ENCODE assay signal across 1 cellular context in the genomic region with DNA sequence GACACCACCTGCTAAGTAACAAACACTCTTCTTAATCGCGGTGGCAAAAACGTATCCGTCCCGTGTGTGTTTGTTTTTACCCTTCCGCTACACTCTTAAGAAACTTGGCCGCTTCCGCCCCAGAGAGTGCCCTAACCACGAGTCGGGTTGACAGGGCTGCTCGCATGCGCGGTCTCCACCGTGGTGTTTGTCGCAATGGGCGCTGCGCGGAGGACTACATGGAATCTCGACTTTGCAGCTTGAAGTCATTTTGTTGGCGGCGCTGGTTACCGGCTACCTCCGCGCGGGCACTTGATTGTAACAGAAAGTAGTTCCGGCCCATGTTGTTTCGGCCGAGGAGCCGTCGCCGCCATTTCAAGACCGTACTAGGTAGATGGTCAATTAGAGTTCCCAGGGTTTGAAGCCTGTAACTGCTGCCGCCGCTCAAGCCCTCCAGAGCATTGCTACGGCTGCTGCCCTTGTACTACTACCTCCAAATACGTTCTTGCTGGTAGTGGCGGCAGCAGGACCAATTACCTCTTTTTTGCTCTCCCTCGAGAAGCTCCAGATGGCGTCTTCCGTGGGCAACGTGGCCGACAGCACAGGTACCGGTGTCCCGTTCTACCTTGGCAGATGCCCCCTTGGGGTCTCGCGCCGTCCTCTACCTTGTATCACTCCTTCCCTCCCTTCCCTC.
TF ChIP-seq lines count a peak whose summit lies in the region.

TSS of gene OGT (plus strand) at position 352 of the 673 bp plus-strand sequence. CDS start at position 548, 196 bp downstream.

TF ChIP-seq in HepG2, 621 proteins besides CTCF, POLR2A, EP300 and RAD21 (continued from another document and continues in another):
- TF ChIP-seq ZNF800 (CRISPR knock-in tag; IDR thresholded peaks at IDR 0.05) (no peak; the same call in 1 of the 2 replicates), BRCA1 (CRISPR knock-in tag; IDR thresholded peaks at IDR 0.05) (0 out of 2 replicates have a peak, but pooled peaks have one; percentile 49), SP5 (CRISPR knock-in tag; IDR thresholded peaks at IDR 0.05; ENCODE audit: borderline replicate concordance, low read depth) (no peak), REL (CRISPR knock-in tag; conservative IDR thresholded peaks at IDR 0.05) (no peak), ZMAT3 (CRISPR knock-in tag; conservative IDR thresholded peaks at IDR 0.05) (0 out of 2 replicates have a peak, but pooled peaks have one; percentile 37), ZNF616 (CRISPR knock-in tag; IDR thresholded peaks at IDR 0.05; ENCODE audit: low read depth) (no peak), ZNF609 (CRISPR knock-in tag; IDR thresholded peaks at IDR 0.05; ENCODE audit: borderline replicate concordance) (0 out of 2 replicates have a peak, but pooled peaks have one; percentile 39), ZFAT (CRISPR knock-in tag; conservative IDR thresholded peaks at IDR 0.05) (no peak), TBL1XR1 (IDR thresholded peaks at IDR 0.05; ENCODE audit: borderline replicate concordance, low read length, partially characterized antibody) (no peak), ZNF296 (CRISPR knock-in tag; conservative IDR thresholded peaks at IDR 0.05) (no peak), AHR (CRISPR knock-in tag; IDR thresholded peaks at IDR 0.05) (no peak), NCOA2 (CRISPR knock-in tag; IDR thresholded peaks at IDR 0.05) (peak; percentile 54; the same call in 1 of the 2 replicates), KAT7 (CRISPR knock-in tag; IDR thresholded peaks at IDR 0.05; ENCODE audit: borderline replicate concordance) (no peak), ZNF772 (CRISPR knock-in tag; IDR thresholded peaks at IDR 0.05) (peak; percentile 74), KDM2A (CRISPR knock-in tag; IDR thresholded peaks at IDR 0.05; ENCODE audit: borderline replicate concordance, low read depth) (peak; percentile 70; the same call in 1 of the 2 replicates), ZNF205 (CRISPR knock-in tag; IDR thresholded peaks at IDR 0.05) (no peak), ZNF768 (CRISPR knock-in tag; IDR thresholded peaks at IDR 0.05) (no peak), BCL3 (CRISPR knock-in tag; IDR thresholded peaks at IDR 0.05) (no peak), FOXA3 (CRISPR knock-in tag; IDR thresholded peaks at IDR 0.05) (peak; percentile 55), ZC3H4 (CRISPR knock-in tag; IDR thresholded peaks at IDR 0.05; ENCODE audit: borderline replicate concordance) (no peak), ZNF225 (CRISPR knock-in tag; IDR thresholded peaks at IDR 0.05) (no peak; the same call in 1 of the 2 replicates), ZNF180 (CRISPR knock-in tag; IDR thresholded peaks at IDR 0.05; ENCODE audit: borderline replicate concordance, low read depth) (no peak), SIN3B (IDR thresholded peaks at IDR 0.05; ENCODE audit: low read length) (no peak), GATAD2A (CRISPR knock-in tag; IDR thresholded peaks at IDR 0.05) (peak; percentile 56), GATA4 (IDR thresholded peaks at IDR 0.05; ENCODE audit: borderline replicate concordance, low read depth) (no peak), PHF8 (CRISPR knock-in tag; IDR thresholded peaks at IDR 0.05) (peak; percentile 66; the same call in 1 of the 2 replicates), SMAD9 (CRISPR knock-in tag; IDR thresholded peaks at IDR 0.05) (no peak), HIC2 (CRISPR knock-in tag; IDR thresholded peaks at IDR 0.05; ENCODE audit: low read depth) (no peak), RARA (CRISPR knock-in tag; IDR thresholded peaks at IDR 0.05) (no peak), ZNF883 (CRISPR knock-in tag; IDR thresholded peaks at IDR 0.05; ENCODE audit: not compliant biosample characterization) (no peak), ZNF160 (CRISPR knock-in tag; IDR thresholded peaks at IDR 0.05) (no peak; the same call in 1 of the 2 replicates), MIER2 (CRISPR knock-in tag; IDR thresholded peaks at IDR 0.05) (peak; percentile 50; the same call in 1 of the 2 replicates), SRY (CRISPR knock-in tag; IDR thresholded peaks at IDR 0.05) (no peak), PHF20 (CRISPR knock-in tag; IDR thresholded peaks at IDR 0.05) (peak; percentile 54), AGO1 (IDR thresholded peaks at IDR 0.05; ENCODE audit: low read depth, low read length, poor library complexity, severe bottlenecking) (no peak), ZFP82 (CRISPR knock-in tag; IDR thresholded peaks at IDR 0.05; ENCODE audit: borderline replicate concordance) (no peak)
- TF ChIP-seq, protein P1, sequence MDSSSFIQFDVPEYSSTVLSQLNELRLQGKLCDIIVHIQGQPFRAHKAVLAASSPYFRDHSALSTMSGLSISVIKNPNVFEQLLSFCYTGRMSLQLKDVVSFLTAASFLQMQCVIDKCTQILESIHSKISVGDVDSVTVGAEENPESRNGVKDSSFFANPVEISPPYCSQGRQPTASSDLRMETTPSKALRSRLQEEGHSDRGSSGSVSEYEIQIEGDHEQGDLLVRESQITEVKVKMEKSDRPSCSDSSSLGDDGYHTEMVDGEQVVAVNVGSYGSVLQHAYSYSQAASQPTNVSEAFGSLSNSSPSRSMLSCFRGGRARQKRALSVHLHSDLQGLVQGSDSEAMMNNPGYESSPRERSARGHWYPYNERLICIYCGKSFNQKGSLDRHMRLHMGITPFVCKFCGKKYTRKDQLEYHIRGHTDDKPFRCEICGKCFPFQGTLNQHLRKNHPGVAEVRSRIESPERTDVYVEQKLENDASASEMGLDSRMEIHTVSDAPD (CRISPR knock-in tag; IDR thresholded peaks at IDR 0.05), result no peak
- TF ChIP-seq, protein P2, sequence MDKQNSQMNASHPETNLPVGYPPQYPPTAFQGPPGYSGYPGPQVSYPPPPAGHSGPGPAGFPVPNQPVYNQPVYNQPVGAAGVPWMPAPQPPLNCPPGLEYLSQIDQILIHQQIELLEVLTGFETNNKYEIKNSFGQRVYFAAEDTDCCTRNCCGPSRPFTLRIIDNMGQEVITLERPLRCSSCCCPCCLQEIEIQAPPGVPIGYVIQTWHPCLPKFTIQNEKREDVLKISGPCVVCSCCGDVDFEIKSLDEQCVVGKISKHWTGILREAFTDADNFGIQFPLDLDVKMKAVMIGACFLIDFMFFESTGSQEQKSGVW (CRISPR knock-in tag; IDR thresholded peaks at IDR 0.05; ENCODE audit: borderline replicate concordance), result no peak
- TF ChIP-seq, protein P3, sequence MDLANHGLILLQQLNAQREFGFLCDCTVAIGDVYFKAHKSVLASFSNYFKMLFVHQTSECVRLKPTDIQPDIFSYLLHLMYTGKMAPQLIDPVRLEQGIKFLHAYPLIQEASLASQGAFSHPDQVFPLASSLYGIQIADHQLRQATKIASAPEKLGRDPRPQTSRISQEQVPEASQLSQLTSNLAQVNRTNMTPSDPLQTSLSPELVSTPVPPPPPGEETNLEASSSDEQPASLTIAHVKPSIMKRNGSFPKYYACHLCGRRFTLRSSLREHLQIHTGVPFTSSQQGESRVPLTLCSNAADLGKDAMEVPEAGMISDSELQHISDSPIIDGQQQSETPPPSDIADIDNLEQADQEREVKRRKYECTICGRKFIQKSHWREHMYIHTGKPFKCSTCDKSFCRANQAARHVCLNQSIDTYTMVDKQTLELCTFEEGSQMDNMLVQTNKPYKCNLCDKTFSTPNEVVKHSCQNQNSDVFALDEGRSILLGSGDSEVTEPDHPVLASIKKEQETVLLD (CRISPR knock-in tag; IDR thresholded peaks at IDR 0.05; ENCODE audit: low read depth), result no peak
- TF ChIP-seq, protein P4, sequence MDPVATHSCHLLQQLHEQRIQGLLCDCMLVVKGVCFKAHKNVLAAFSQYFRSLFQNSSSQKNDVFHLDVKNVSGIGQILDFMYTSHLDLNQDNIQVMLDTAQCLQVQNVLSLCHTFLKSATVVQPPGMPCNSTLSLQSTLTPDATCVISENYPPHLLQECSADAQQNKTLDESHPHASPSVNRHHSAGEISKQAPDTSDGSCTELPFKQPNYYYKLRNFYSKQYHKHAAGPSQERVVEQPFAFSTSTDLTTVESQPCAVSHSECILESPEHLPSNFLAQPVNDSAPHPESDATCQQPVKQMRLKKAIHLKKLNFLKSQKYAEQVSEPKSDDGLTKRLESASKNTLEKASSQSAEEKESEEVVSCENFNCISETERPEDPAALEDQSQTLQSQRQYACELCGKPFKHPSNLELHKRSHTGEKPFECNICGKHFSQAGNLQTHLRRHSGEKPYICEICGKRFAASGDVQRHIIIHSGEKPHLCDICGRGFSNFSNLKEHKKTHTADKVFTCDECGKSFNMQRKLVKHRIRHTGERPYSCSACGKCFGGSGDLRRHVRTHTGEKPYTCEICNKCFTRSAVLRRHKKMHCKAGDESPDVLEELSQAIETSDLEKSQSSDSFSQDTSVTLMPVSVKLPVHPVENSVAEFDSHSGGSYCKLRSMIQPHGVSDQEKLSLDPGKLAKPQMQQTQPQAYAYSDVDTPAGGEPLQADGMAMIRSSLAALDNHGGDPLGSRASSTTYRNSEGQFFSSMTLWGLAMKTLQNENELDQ (CRISPR knock-in tag; IDR thresholded peaks at IDR 0.05; ENCODE audit: borderline replicate concordance), result no peak
- TF ChIP-seq, protein P5, sequence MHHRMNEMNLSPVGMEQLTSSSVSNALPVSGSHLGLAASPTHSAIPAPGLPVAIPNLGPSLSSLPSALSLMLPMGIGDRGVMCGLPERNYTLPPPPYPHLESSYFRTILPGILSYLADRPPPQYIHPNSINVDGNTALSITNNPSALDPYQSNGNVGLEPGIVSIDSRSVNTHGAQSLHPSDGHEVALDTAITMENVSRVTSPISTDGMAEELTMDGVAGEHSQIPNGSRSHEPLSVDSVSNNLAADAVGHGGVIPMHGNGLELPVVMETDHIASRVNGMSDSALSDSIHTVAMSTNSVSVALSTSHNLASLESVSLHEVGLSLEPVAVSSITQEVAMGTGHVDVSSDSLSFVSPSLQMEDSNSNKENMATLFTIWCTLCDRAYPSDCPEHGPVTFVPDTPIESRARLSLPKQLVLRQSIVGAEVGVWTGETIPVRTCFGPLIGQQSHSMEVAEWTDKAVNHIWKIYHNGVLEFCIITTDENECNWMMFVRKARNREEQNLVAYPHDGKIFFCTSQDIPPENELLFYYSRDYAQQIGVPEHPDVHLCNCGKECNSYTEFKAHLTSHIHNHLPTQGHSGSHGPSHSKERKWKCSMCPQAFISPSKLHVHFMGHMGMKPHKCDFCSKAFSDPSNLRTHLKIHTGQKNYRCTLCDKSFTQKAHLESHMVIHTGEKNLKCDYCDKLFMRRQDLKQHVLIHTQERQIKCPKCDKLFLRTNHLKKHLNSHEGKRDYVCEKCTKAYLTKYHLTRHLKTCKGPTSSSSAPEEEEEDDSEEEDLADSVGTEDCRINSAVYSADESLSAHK (CRISPR knock-in tag; IDR thresholded peaks at IDR 0.05; ENCODE audit: borderline replicate concordance), result no peak
